In the genomic region with DNA sequence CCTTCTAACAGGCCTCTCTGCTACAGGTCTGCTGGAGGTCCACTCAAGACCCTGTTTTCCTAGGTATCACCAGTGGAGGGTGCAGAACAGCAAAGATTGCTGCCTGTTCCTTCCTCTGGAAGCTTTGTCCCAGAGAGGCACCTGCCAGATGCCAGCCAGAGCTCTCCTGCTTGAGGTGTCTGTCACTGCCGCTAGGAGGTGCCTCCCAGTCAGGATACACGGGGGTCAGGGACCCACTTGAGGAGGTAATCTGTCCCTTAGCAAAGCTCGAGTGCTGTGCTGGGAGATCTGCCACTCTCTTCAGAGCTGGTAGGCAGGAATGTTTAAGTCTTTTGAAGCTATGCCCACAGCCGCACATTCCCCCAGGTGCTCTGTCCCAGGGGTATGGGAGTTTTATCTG, we compare ENCODE assay signal across 7 cellular contexts.
"Had no signal": no experiment of that assay in that cellular context is flagged by ENCODE, and none has a peak within 500 bp of the region (broad histone marks: within the 10 kb centered on the region; RNA-seq: fewer than 3 reads in every experiment).

No MANE protein-coding gene starts in this region.

- ATAC-seq: K562 had no signal

- H2AFZ ChIP-seq: GM23248 had no signal

- DNase-seq: H7, HCEC 1CT had no signal

- FAIRE-seq: HTR-8/SVneo, K562 had no signal

- H3K27ac ChIP-seq: GM23248, HL-60, KMS-11 had no signal

- H3K4me2 ChIP-seq: KMS-11 had no signal

- H3K4me3 ChIP-seq: GM23248, K562 had no signal

- H3K9ac ChIP-seq: GM23248, KMS-11 had no signal
